7 cellular contexts compared by ENCODE assay signal in genomic region chr14:103980623-103981238, GRCh38. TPM values are rescaled to one million over a fixed set of nuclear protein-coding genes. Genes with fewer than 3 reads are reported as not detected.
A peak's percentile ranks its signal among the peaks of the same experiment; 100 is the strongest.
DNase-seq lines count a peak whose midpoint lies in the region; ATAC-seq, FAIRE-seq and TF ChIP-seq lines count a peak whose summit lies in the region.
"Not testable (repeated sequence)": the region's sequence is repeated elsewhere in the genome, so short reads cannot be mapped to it uniquely, and the experiment has no call there.

No MANE protein-coding gene starts in this region.

- H3K4me1 ChIP-seq in astrocyte (ENCODE audit: insufficient read depth, low read length) = not testable (repeated sequence)

- not testable (repeated sequence) for H3K27ac ChIP-seq in astrocyte (ENCODE audit: low read depth, low read length)

- not testable (repeated sequence) for H3K27ac Mint-ChIP-seq in astrocyte (ENCODE audit: unreplicated experiment)

- TF ChIP-seq CTCF in astrocyte (IDR thresholded peaks at IDR 0.05; ENCODE audit: insufficient read depth, low read depth, low read length) = not testable (repeated sequence)

- peak; percentile 55 for ATAC-seq in left lobe of liver

- not testable (repeated sequence) for H4K20me1 ChIP-seq in astrocyte (ENCODE audit: insufficient read depth, low read length)

- not testable (repeated sequence) for H3K4me3 Mint-ChIP-seq in astrocyte (ENCODE audit: unreplicated experiment)

- peaks cover 15% of the 10 kb centered on the region for H3K9me3 Mint-ChIP-seq in astrocyte (ENCODE audit: unreplicated experiment)

- H3K79me2 ChIP-seq in astrocyte (ENCODE audit: insufficient read depth, low read length) = not testable (repeated sequence)

- H3K9ac ChIP-seq in astrocyte (ENCODE audit: low read length) = not testable (repeated sequence)

- H3K4me2 ChIP-seq in astrocyte (ENCODE audit: low read length) = not testable (repeated sequence)

- not testable (repeated sequence) for H3K4me1 Mint-ChIP-seq in astrocyte (ENCODE audit: low read depth, unreplicated experiment)

- H3K27me3 ChIP-seq in MG63; astrocyte (ENCODE audit: insufficient read depth, low read length): not testable (repeated sequence)

- not testable (repeated sequence) for H3K36me3 ChIP-seq in MG63; astrocyte (ENCODE audit: insufficient read depth, low read length)

- not testable (repeated sequence) for H3K9me3 ChIP-seq in MG63; astrocyte (ENCODE audit: insufficient read depth, low read depth, low read length)

- peaks cover 21% of the 10 kb centered on the region for H3K27me3 Mint-ChIP-seq in astrocyte (ENCODE audit: low read depth, unreplicated experiment)

- not testable (repeated sequence) for H3K4me3 ChIP-seq in MG63; astrocyte (ENCODE audit: insufficient read depth, low read depth, low read length)

- not testable (repeated sequence) for H3K36me3 Mint-ChIP-seq in astrocyte (ENCODE audit: low read depth, unreplicated experiment)

- not testable (repeated sequence) for H2AFZ ChIP-seq in astrocyte (ENCODE audit: low read depth, low read length)

- not testable (repeated sequence) for FAIRE-seq in astrocyte (lab: Jason Lieb, UNC)

- DNase-seq in ELR (ENCODE audit: low read depth) = peak; percentile 61
- peak; percentile 46 for DNase-seq in MG63
- peak; percentile 22 for DNase-seq in RPMI7951 (ENCODE audit: low read depth)
- peak; percentile 14 for DNase-seq in astrocyte (ENCODE audit: low read depth)
- DNase-seq in fibroblast of peridontal ligament (ENCODE audit: extremely low read depth) = peak; percentile 42
- DNase-seq in left lobe of liver (ENCODE audit: low spot score) = peak; percentile 75
- peak; percentile 1 for DNase-seq in pulmonary artery endothelial cell (ENCODE audit: low read depth, low spot score)

RNA-seq across cellular contexts. Expression of gene RD3L, which starts 38.4 kb away (rescaled TPM):
- not detected in 2 replicates for total RNA-seq in MG63 (2014; rRNA removed; shearing (Covaris generic); ENCODE audit: low replicate concordance)
- total RNA-seq in RPMI7951 (2014; rRNA removed; shearing (Covaris generic)) = not detected in 2 replicates
- not detected in 2 replicates for total RNA-seq in astrocyte
- total RNA-seq in left lobe of liver = not detected
- total RNA-seq in pulmonary artery endothelial cell = not detected in 2 replicates

RNA-seq across cellular contexts. Expression of gene TDRD9, which starts 52.5 kb away (rescaled TPM):
- total RNA-seq in MG63 (2014; rRNA removed; shearing (Covaris generic); ENCODE audit: low replicate concordance) = not detected in 2 replicates
- total RNA-seq in RPMI7951 (2014; rRNA removed; shearing (Covaris generic)) = not detected in 2 replicates
- total RNA-seq in astrocyte (not detected in 2 replicates), left lobe of liver (0.75 TPM), pulmonary artery endothelial cell (0.92 TPM in 2 replicates)

Comparison
In these comparisons a context has a peak if more than half of its experiments do, and no peak if none do; other contexts are left out.
1. DNase-seq: peak in every context shown above with its lines; median percentile 75 in left lobe of liver; 61 in ELR; 46 in MG63; 42 in fibroblast of peridontal ligament; 22 in RPMI7951; 14 in astrocyte; 1 in pulmonary artery endothelial cell.